ENCODE assay signal across 18 cellular contexts in the genomic region with DNA sequence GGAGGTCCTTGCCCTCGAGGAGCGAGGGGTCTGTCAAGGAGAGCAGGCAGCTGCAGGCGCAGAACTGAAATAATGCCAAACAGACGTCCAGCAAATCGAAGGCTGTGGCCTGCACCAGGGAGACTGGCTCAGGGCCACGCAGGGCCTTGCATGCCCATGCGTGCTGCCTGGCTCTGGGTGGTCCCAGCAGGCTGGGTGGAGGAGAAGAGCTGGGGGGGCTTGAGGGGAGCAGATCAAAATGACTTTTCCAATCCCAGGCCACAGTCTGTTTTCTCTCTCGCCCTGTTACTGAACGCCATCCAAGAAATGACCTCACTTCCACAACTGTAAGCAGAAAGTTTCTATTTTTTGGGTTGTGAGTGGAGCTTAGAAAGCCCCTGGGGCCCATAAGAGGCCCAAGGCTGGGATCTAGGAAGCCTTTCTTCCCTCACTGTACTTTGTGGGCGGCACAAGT.
A peak's percentile ranks its signal among the peaks of the same experiment; 100 is the strongest.
DNase-seq lines count a peak whose midpoint lies in the region; ATAC-seq and TF ChIP-seq lines count a peak whose summit lies in the region.
"Had no signal": no experiment of that assay in that cellular context is flagged by ENCODE, and none has a peak within 500 bp of the region (broad histone marks: within the 10 kb centered on the region; RNA-seq: fewer than 3 reads in every experiment).

No MANE protein-coding gene starts in this region.

- no peak overlapping the region for H2BK5ac ChIP-seq in mesenchymal stem cell (ENCODE audit: low read depth, low read length, poor library complexity, severe bottlenecking)

- no peak overlapping the region for H3K14ac ChIP-seq in mesenchymal stem cell (ENCODE audit: low read length in 2 of 2)

- H3K9me3 ChIP-seq in GM23248 (ENCODE audit: low read depth) (no peaks in the 10 kb centered on the region), esophagus muscularis mucosa (no peaks in the 10 kb centered on the region), mesenchymal stem cell (ENCODE audit: control insufficient read depth, low read length) (no peaks in the 10 kb centered on the region)

- H4K8ac ChIP-seq in mesenchymal stem cell (ENCODE audit: low read length), result no peak overlapping the region

- no peak overlapping the region for H3K23ac ChIP-seq in mesenchymal stem cell (ENCODE audit: low read length in 2 of 2)

- TF ChIP-seq POLR2A in esophagus muscularis mucosa (IDR thresholded peaks at IDR 0.05; ENCODE audit: low read depth), result no peak

- TF ChIP-seq CTCF in esophagus muscularis mucosa (IDR thresholded peaks at IDR 0.05), result no peak

- H3K4ac ChIP-seq in mesenchymal stem cell (ENCODE audit: low read depth in 1 of 2, low read length in 2 of 2), result no peak overlapping the region

- H3K36me3 Mint-ChIP-seq in stimulated activated naive B cell treated with anti-CD40 and anti-IgM and Interleukin-4, amounts not matched to agents 10 μg/mL and 1 μg/mL and 100 μg/mL, for 72 hours, result peaks cover 36 to 48% of the 10 kb centered on the region in 2 donors
- peaks cover 1% of the 10 kb centered on the region for H3K36me3 Mint-ChIP-seq in activated naive CD8-positive, alpha-beta T cell treated with anti-CD3 and anti-CD28 coated beads, Interleukin-2, amount 50 U/mL, for 24 hours (ENCODE audit: low read depth)
- H3K36me3 Mint-ChIP-seq: WTC11 had no signal

- H3K9me3 Mint-ChIP-seq in stimulated activated naive B cell treated with anti-CD40 and anti-IgM and Interleukin-4, amounts not matched to agents 10 μg/mL and 1 μg/mL and 100 μg/mL, for 72 hours, result no peaks in the 10 kb centered on the region
- no peaks in the 10 kb centered on the region for H3K9me3 Mint-ChIP-seq in activated naive CD8-positive, alpha-beta T cell treated with anti-CD3 and anti-CD28 coated beads, Interleukin-2, amount 50 U/mL, for 24 hours
- H3K9me3 Mint-ChIP-seq: activated naive CD8-positive, alpha-beta T cell treated with anti-CD3 and anti-CD28 coated beads for 36 hours; neural crest cell; WTC11 had no signal

- H3K27ac Mint-ChIP-seq in stimulated activated naive B cell treated with anti-CD40 and anti-IgM and Interleukin-4, amounts not matched to agents 10 μg/mL and 1 μg/mL and 100 μg/mL, for 72 hours, result peak overlapping the region; percentile 73
- H3K27ac Mint-ChIP-seq in activated naive CD8-positive, alpha-beta T cell treated with anti-CD3 and anti-CD28 coated beads, Interleukin-2, amount 50 U/mL, for 24 hours, result no peak overlapping the region
- H3K27ac Mint-ChIP-seq: activated naive CD8-positive, alpha-beta T cell treated with anti-CD3 and anti-CD28 coated beads for 36 hours; WTC11 had no signal

- H3K27ac ChIP-seq in GM23248 (no peak overlapping the region), esophagus muscularis mucosa (replicated peaks in 1 of 4) (peak overlapping the region; percentile 56 to 75 (median 72)), mesenchymal stem cell (ENCODE audit: low read length, poor library complexity, severe bottlenecking) (no peak overlapping the region)
- H3K27ac ChIP-seq: C4-2B had no signal

- H4K91ac ChIP-seq in mesenchymal stem cell (ENCODE audit: low read length), result no peak overlapping the region

- H3F3A ChIP-seq in GM23248 (ENCODE audit: insufficient read depth), result no peaks in the 10 kb centered on the region

- no peak overlapping the region for H3K18ac ChIP-seq in mesenchymal stem cell (ENCODE audit: low read depth in 1 of 2, low read length in 2 of 2)

- no peak overlapping the region for H3K4me3 Mint-ChIP-seq in stimulated activated naive B cell treated with anti-CD40 and anti-IgM and Interleukin-4, amounts not matched to agents 10 μg/mL and 1 μg/mL and 100 μg/mL, for 72 hours
- H3K4me3 Mint-ChIP-seq in activated naive CD8-positive, alpha-beta T cell treated with anti-CD3 and anti-CD28 coated beads, Interleukin-2, amount 50 U/mL, for 24 hours, result no peak overlapping the region
- H3K4me3 Mint-ChIP-seq: activated naive CD8-positive, alpha-beta T cell treated with anti-CD3 and anti-CD28 coated beads for 36 hours; neural crest cell; WTC11 had no signal

- H3K4me2 ChIP-seq in GM23248 (ENCODE audit: unreplicated experiment), result no peak overlapping the region
- no peak overlapping the region for H3K4me2 ChIP-seq in mesenchymal stem cell (ENCODE audit: low read length, poor library complexity, severe bottlenecking)

- H3K4me3 ChIP-seq in GM23248 (no peak overlapping the region), esophagus muscularis mucosa (no peak overlapping the region), mesenchymal stem cell (ENCODE audit: insufficient read depth in 1 of 2, low read depth in 1 of 2, low read length in 2 of 2) (peak overlapping the region in 1 of 2 experiments; percentile 46)
- H3K4me3 ChIP-seq: K562 had no signal

- H2BK15ac ChIP-seq in mesenchymal stem cell (ENCODE audit: low read depth, poor library complexity, severe bottlenecking), result no peak overlapping the region

- H2BK120ac ChIP-seq in mesenchymal stem cell (ENCODE audit: low read depth, low read length), result no peak overlapping the region

- intact Hi-C loops in esophagus muscularis mucosa (cut with DNase I), result no loop called here

- H2AK5ac ChIP-seq in mesenchymal stem cell (ENCODE audit: low read length, severe bottlenecking), result no peak overlapping the region

- no peak overlapping the region for H2BK12ac ChIP-seq in mesenchymal stem cell (ENCODE audit: low read length in 2 of 2)

- in situ Hi-C loops in GM23248 (cut with MboI), result no loop called here

- H3K27me3 Mint-ChIP-seq in stimulated activated naive B cell treated with anti-CD40 and anti-IgM and Interleukin-4, amounts not matched to agents 10 μg/mL and 1 μg/mL and 100 μg/mL, for 72 hours, result no peaks in the 10 kb centered on the region
- no peaks in the 10 kb centered on the region for H3K27me3 Mint-ChIP-seq in activated naive CD8-positive, alpha-beta T cell treated with anti-CD3 and anti-CD28 coated beads, Interleukin-2, amount 50 U/mL, for 24 hours
- H3K27me3 Mint-ChIP-seq: activated naive CD8-positive, alpha-beta T cell treated with anti-CD3 and anti-CD28 coated beads for 36 hours had no signal

- 48 to 49% methylated on average over 10 of the region's 10 CpGs for WGBS in GM23248 (ENCODE audit: low coverage in 1 of 2, low lambda C conversion rate in 2 of 2, missing lambda C conversion rate in 2 of 2), 2 experiments
- 50% methylated on average over 1 of the region's 10 CpGs for WGBS in esophagus muscularis mucosa
- 95% methylated on average over 7 of the region's 10 CpGs for WGBS in mesenchymal stem cell

- no peaks in the 10 kb centered on the region for H3K79me2 ChIP-seq in GM23248 (ENCODE audit: insufficient read depth)

- H3K27me3 ChIP-seq in GM23248 (replicated peaks; ENCODE audit: insufficient read depth) (no peaks in the 10 kb centered on the region), esophagus muscularis mucosa (no peaks in the 10 kb centered on the region), mesenchymal stem cell (ENCODE audit: control insufficient read depth in 1 of 2, insufficient read depth in 1 of 2, low read length in 2 of 2) (no peaks in the 10 kb centered on the region)

- H3K9me2 ChIP-seq in GM23248 (ENCODE audit: insufficient read depth), result no peaks in the 10 kb centered on the region

- no peak overlapping the region for H3K9ac ChIP-seq in GM23248
- H3K9ac ChIP-seq in mesenchymal stem cell (ENCODE audit: low read length), result peak overlapping the region; percentile 78

- peak; percentile 47 for DNase-seq in GM23248
- no peak for DNase-seq in esophagus muscularis mucosa (ENCODE audit: extremely low spot score)
- DNase-seq in mesenchymal stem cell, result no peak
- no peak for DNase-seq in stimulated activated naive B cell treated with anti-CD40 and anti-IgM and Interleukin-4, amounts not matched to agents 10 μg/mL and 1 μg/mL and 100 μg/mL, for 72 hours
- no peak for DNase-seq in activated naive CD8-positive, alpha-beta T cell treated with anti-CD3 and anti-CD28 coated beads, Interleukin-2, amount 50 U/mL, for 24 hours
- DNase-seq: activated CD8-positive, alpha-beta memory T cell treated with anti-CD3 and anti-CD28 coated beads, Interleukin-2, amount 50 U/mL, for 48 hours; activated naive CD8-positive, alpha-beta T cell treated with anti-CD3 and anti-CD28 coated beads for 36 hours; EL; NCI-H1417; NCI-H446 treated with DMSO at 0.1 percent for 48 hours; SW 1271 had no signal

- peaks cover 31 to 44% of the 10 kb centered on the region in 2 donors for H3K4me1 Mint-ChIP-seq in stimulated activated naive B cell treated with anti-CD40 and anti-IgM and Interleukin-4, amounts not matched to agents 10 μg/mL and 1 μg/mL and 100 μg/mL, for 72 hours
- no peaks in the 10 kb centered on the region for H3K4me1 Mint-ChIP-seq in activated naive CD8-positive, alpha-beta T cell treated with anti-CD3 and anti-CD28 coated beads, Interleukin-2, amount 50 U/mL, for 24 hours
- H3K4me1 Mint-ChIP-seq: activated naive CD8-positive, alpha-beta T cell treated with anti-CD3 and anti-CD28 coated beads for 36 hours; neural crest cell; WTC11 had no signal

- H4K20me1 ChIP-seq in GM23248 (ENCODE audit: insufficient read depth), result peaks cover 3% of the 10 kb centered on the region; the same call in 1 of the 2 replicates

- no peak for ATAC-seq in stimulated activated naive B cell treated with anti-CD40 and anti-IgM and Interleukin-4, amounts not matched to agents 10 μg/mL and 1 μg/mL and 100 μg/mL, for 72 hours (replicated peaks)
- no peak for ATAC-seq in activated naive CD8-positive, alpha-beta T cell treated with anti-CD3 and anti-CD28 coated beads, Interleukin-2, amount 50 U/mL, for 24 hours
- ATAC-seq in GM19328 (IDR thresholded peaks at IDR 0.05; ENCODE audit: unreplicated experiment) (no peak), GM18909 (IDR thresholded peaks at IDR 0.05; ENCODE audit: poor library complexity, unreplicated experiment) (no peak)
- no peak for ATAC-seq in activated CD4-positive, CD25-positive, alpha-beta regulatory T cell treated with anti-CD3 and anti-CD28 coated beads, Interleukin-2, amount 50 U/mL, for 24 hours
- ATAC-seq: K562, WTC11 had no signal

- H3K4me1 ChIP-seq in GM23248 (ENCODE audit: insufficient read depth) (no peaks in the 10 kb centered on the region; the same call in 1 of the 2 replicates), esophagus muscularis mucosa (peaks cover 74 to 87% (median 79%) of the 10 kb centered on the region in 4 donors), mesenchymal stem cell (ENCODE audit: control insufficient read depth, insufficient read depth, low read depth, low read length) (peaks cover 6% of the 10 kb centered on the region)

- H3K79me1 ChIP-seq in mesenchymal stem cell (replicated peaks; ENCODE audit: low read length, poor library complexity, severe bottlenecking), result peaks cover 26% of the 10 kb centered on the region

- TF ChIP-seq EP300 in esophagus muscularis mucosa (IDR thresholded peaks at IDR 0.05), result no peak

- H3K36me3 ChIP-seq in GM23248 (ENCODE audit: low read depth) (peaks cover 3% of the 10 kb centered on the region; the same call in 1 of the 2 replicates), esophagus muscularis mucosa (peaks cover 24 to 60% (median 50%) of the 10 kb centered on the region in 4 donors), mesenchymal stem cell (ENCODE audit: control insufficient read depth in 1 of 2, insufficient read depth in 2 of 2, low read depth in 1 of 2, low read length in 2 of 2) (peaks cover 45 to 83% of the 10 kb centered on the region in 2 experiments)

- no peak overlapping the region for H2AFZ ChIP-seq in GM23248
- no peak overlapping the region for H2AFZ ChIP-seq in mesenchymal stem cell (ENCODE audit: low read depth, low read length)

Comparison
In these comparisons a context has a peak if more than half of its experiments do, and no peak if none do; other contexts are left out.
1. H3K27ac ChIP-seq: peak in esophagus muscularis mucosa (4 of 4); none in GM23248 (single experiment) and mesenchymal stem cell (single experiment).